Comparison of ENCODE assay signal across 1 cellular context in genomic region chr5:115054387-115054951, GRCh38.
TF ChIP-seq lines count a peak whose summit lies in the region.

No MANE protein-coding gene starts in this region.

TF ChIP-seq in HepG2, 621 proteins besides CTCF, POLR2A, EP300 and RAD21 (continued from another document):
- no peak for TF ChIP-seq POGK (CRISPR knock-in tag; conservative IDR thresholded peaks at IDR 0.05)
- no peak for TF ChIP-seq ATF7-NPFF (CRISPR knock-in tag; IDR thresholded peaks at IDR 0.05; ENCODE audit: low read depth)
- peak in 1 of 2 experiments; percentile 38; a peak in 1 of 4 replicates for TF ChIP-seq ATF4 (CRISPR knock-in tag; IDR thresholded peaks at IDR 0.05)
- TF ChIP-seq THRA (CRISPR knock-in tag; IDR thresholded peaks at IDR 0.05; ENCODE audit: borderline replicate concordance), result peak; percentile 33; the same call in 1 of the 2 replicates
- TF ChIP-seq BRCA1 (CRISPR knock-in tag; IDR thresholded peaks at IDR 0.05), result no peak
- no peak for TF ChIP-seq ZNF136 (CRISPR knock-in tag; IDR thresholded peaks at IDR 0.05; ENCODE audit: low read depth)
- no peak for TF ChIP-seq ZNF264 (CRISPR knock-in tag; IDR thresholded peaks at IDR 0.05)
- TF ChIP-seq ARID5B (CRISPR knock-in tag; IDR thresholded peaks at IDR 0.05), result peak; percentile 80
- no peak for TF ChIP-seq ZNF570 (CRISPR knock-in tag; IDR thresholded peaks at IDR 0.05; ENCODE audit: borderline replicate concordance)
- TF ChIP-seq ZMYM4 (CRISPR knock-in tag; IDR thresholded peaks at IDR 0.05), result peak; percentile 30; the same call in 1 of the 2 replicates
- peak; percentile 65; the same call in 1 of the 2 replicates for TF ChIP-seq BCL6 (CRISPR knock-in tag; IDR thresholded peaks at IDR 0.05)
- no peak for TF ChIP-seq MZF1 (CRISPR knock-in tag; IDR thresholded peaks at IDR 0.05; ENCODE audit: borderline replicate concordance)
- no peak for TF ChIP-seq KLF13 (CRISPR knock-in tag; IDR thresholded peaks at IDR 0.05)
- TF ChIP-seq SOX6 (IDR thresholded peaks at IDR 0.05), result no peak
- TF ChIP-seq SOX6 (CRISPR knock-in tag; IDR thresholded peaks at IDR 0.05), result peak; percentile 46; the same call in 1 of the 2 replicates
- peak; percentile 71; the same call in 1 of the 2 replicates for TF ChIP-seq ZNF644 (CRISPR knock-in tag; IDR thresholded peaks at IDR 0.05; ENCODE audit: low read depth)
- TF ChIP-seq SOX5 (CRISPR knock-in tag; IDR thresholded peaks at IDR 0.05; ENCODE audit: borderline replicate concordance), result peak; percentile 44; the same call in 1 of the 2 replicates
- TF ChIP-seq PAXIP1 (CRISPR knock-in tag; conservative IDR thresholded peaks at IDR 0.05), result peak; percentile 50
- no peak for TF ChIP-seq ZNF33A (CRISPR knock-in tag; IDR thresholded peaks at IDR 0.05; ENCODE audit: borderline replicate concordance)
- peak; percentile 36 for TF ChIP-seq XRCC5 (optimal IDR thresholded peaks at IDR 0.05; ENCODE audit: low read length)
- no peak for TF ChIP-seq ZNF512B (CRISPR knock-in tag; IDR thresholded peaks at IDR 0.05; ENCODE audit: borderline replicate concordance)
- TF ChIP-seq FOXA1 (IDR thresholded peaks at IDR 0.05), result no peak
- TF ChIP-seq FOXA1 (CRISPR knock-in tag; IDR thresholded peaks at IDR 0.05), result peak; percentile 39; the same call in 1 of the 2 replicates
- no peak for TF ChIP-seq NCOA1 (CRISPR knock-in tag; IDR thresholded peaks at IDR 0.05)
- TF ChIP-seq TCF7 (IDR thresholded peaks at IDR 0.05; ENCODE audit: low read depth), result peak; percentile 48; the same call in 1 of the 2 replicates
- 0 out of 2 replicates have a peak, but pooled peaks have one; percentile 37 for TF ChIP-seq AHDC1 (CRISPR knock-in tag; IDR thresholded peaks at IDR 0.05; ENCODE audit: borderline replicate concordance)
- TF ChIP-seq FOSL2 (CRISPR knock-in tag; IDR thresholded peaks at IDR 0.05), result peak; percentile 42; the same call in 1 of the 2 replicates
- TF ChIP-seq NCOA2 (CRISPR knock-in tag; IDR thresholded peaks at IDR 0.05), result peak; percentile 50; the same call in 1 of the 2 replicates
- peak; percentile 19; the same call in 1 of the 2 replicates for TF ChIP-seq SALL1 (CRISPR knock-in tag; IDR thresholded peaks at IDR 0.05)
- TF ChIP-seq RXRB (CRISPR knock-in tag; IDR thresholded peaks at IDR 0.05; ENCODE audit: borderline replicate concordance), result 0 out of 2 replicates have a peak, but pooled peaks have one; percentile 32
- TF ChIP-seq ZNF543 (CRISPR knock-in tag; IDR thresholded peaks at IDR 0.05), result peak; percentile 91
- peak; percentile 78 for TF ChIP-seq GATAD2A (CRISPR knock-in tag; IDR thresholded peaks at IDR 0.05)
- TF ChIP-seq DNMT3B (CRISPR knock-in tag; conservative IDR thresholded peaks at IDR 0.05), result 0 out of 2 replicates have a peak, but pooled peaks have one; percentile 63
- no peak for TF ChIP-seq PAWR (CRISPR knock-in tag; IDR thresholded peaks at IDR 0.05; ENCODE audit: borderline replicate concordance)
- TF ChIP-seq SOX13 (IDR thresholded peaks at IDR 0.05), result no peak
- TF ChIP-seq SOX13 (CRISPR knock-in tag; conservative IDR thresholded peaks at IDR 0.05 in 1 of 2, IDR thresholded peaks at IDR 0.05 in 1 of 2), result peak in 1 of 2 experiments; percentile 61; a peak in 1 of 4 replicates
- TF ChIP-seq ZNF572 (CRISPR knock-in tag; IDR thresholded peaks at IDR 0.05), result no peak
